ENCODE assay signal across 15 cellular contexts in genomic region chr5:2748841-2749513, GRCh38.
DNase-seq lines count a peak whose midpoint lies in the region; ATAC-seq and TF ChIP-seq lines count a peak whose summit lies in the region.
"Had no signal": no experiment of that assay in that cellular context is flagged by ENCODE, and none has a peak within 500 bp of the region (broad histone marks: within the 10 kb centered on the region; RNA-seq: fewer than 3 reads in every experiment).

No MANE protein-coding gene starts in this region.

- peak overlapping the region; percentile 57 for H3K4me3 ChIP-seq in astrocyte of the spinal cord (ENCODE audit: low read depth, low read length)
- peak overlapping the region; percentile 74 for H3K4me3 ChIP-seq in iPS-20b (ENCODE audit: low read length)
- H3K4me3 ChIP-seq: A549, thyroid gland had no signal

- in situ Hi-C loops in astrocyte of the spinal cord (cut with HindIII; ENCODE audit: low sequenced_read_pairs): no loop called here

- H3K27ac ChIP-seq in iPS-20b (ENCODE audit: low read length): no peak overlapping the region
- H3K27ac ChIP-seq: A549, thyroid gland had no signal

- peaks cover 4% of the 10 kb centered on the region for H3K9me3 Mint-ChIP-seq in T-helper 1 cell treated with Interleukin-12 subunit alpha and Interleukin-12 subunit beta and Interleukin-4 antibody, amounts not matched to agents 30 μg/mL and 1 μg/mL, for 36 hours
- no peaks in the 10 kb centered on the region for H3K9me3 Mint-ChIP-seq in stimulated activated memory B cell treated with anti-CD40 and anti-IgM and Interleukin-4, amounts not matched to agents 10 μg/mL and 1 μg/mL and 100 μg/mL, for 72 hours

- peaks cover 62% of the 10 kb centered on the region for H3K27me3 Mint-ChIP-seq in T-helper 1 cell treated with Interleukin-12 subunit alpha and Interleukin-12 subunit beta and Interleukin-4 antibody, amounts not matched to agents 30 μg/mL and 1 μg/mL, for 36 hours (ENCODE audit: low read depth)
- H3K27me3 Mint-ChIP-seq in stimulated activated memory B cell treated with anti-CD40 and anti-IgM and Interleukin-4, amounts not matched to agents 10 μg/mL and 1 μg/mL and 100 μg/mL, for 72 hours: peaks cover 72% of the 10 kb centered on the region

- no peaks in the 10 kb centered on the region for H3K4me1 Mint-ChIP-seq in T-helper 1 cell treated with Interleukin-12 subunit alpha and Interleukin-12 subunit beta and Interleukin-4 antibody, amounts not matched to agents 30 μg/mL and 1 μg/mL, for 36 hours (ENCODE audit: low read depth)
- H3K4me1 Mint-ChIP-seq in stimulated activated memory B cell treated with anti-CD40 and anti-IgM and Interleukin-4, amounts not matched to agents 10 μg/mL and 1 μg/mL and 100 μg/mL, for 72 hours: peaks cover under 1% of the 10 kb centered on the region

- no peak for ATAC-seq in stimulated activated memory B cell treated with anti-CD40 and anti-IgM and Interleukin-4, amounts not matched to agents 10 μg/mL and 1 μg/mL and 100 μg/mL, for 72 hours
- ATAC-seq: A549 had no signal

- peaks cover 5% of the 10 kb centered on the region for H3K36me3 Mint-ChIP-seq in T-helper 1 cell treated with Interleukin-12 subunit alpha and Interleukin-12 subunit beta and Interleukin-4 antibody, amounts not matched to agents 30 μg/mL and 1 μg/mL, for 36 hours (ENCODE audit: low read depth)
- H3K36me3 Mint-ChIP-seq in stimulated activated memory B cell treated with anti-CD40 and anti-IgM and Interleukin-4, amounts not matched to agents 10 μg/mL and 1 μg/mL and 100 μg/mL, for 72 hours: peaks cover 5% of the 10 kb centered on the region

- peaks cover 11% of the 10 kb centered on the region; the same call in 1 of the 2 replicates for H3K4me1 ChIP-seq in iPS-20b (ENCODE audit: insufficient read depth, low read length)
- H3K4me1 ChIP-seq: A549 had no signal

- peak overlapping the region; percentile 34 for H3K4me3 Mint-ChIP-seq in T-helper 1 cell treated with Interleukin-12 subunit alpha and Interleukin-12 subunit beta and Interleukin-4 antibody, amounts not matched to agents 30 μg/mL and 1 μg/mL, for 36 hours
- H3K4me3 Mint-ChIP-seq in stimulated activated memory B cell treated with anti-CD40 and anti-IgM and Interleukin-4, amounts not matched to agents 10 μg/mL and 1 μg/mL and 100 μg/mL, for 72 hours: peak overlapping the region; percentile 11

- DNase-seq in T-helper 1 cell (no peak), astrocyte of the spinal cord (ENCODE audit: low read depth, low spot score) (peak; percentile 26), NCI-H128 (lab: John Stamatoyannopoulos, UW; ENCODE audit: unreplicated experiment) (no peak), hippocampal formation (lab: John Stamatoyannopoulos, UW) (no peak)
- DNase-seq in activated T-cell treated with anti-CD3 and anti-CD28 coated beads, Interleukin-2, amount 50 U/mL, for 48 hours: no peak
- DNase-seq: activated CD8-positive, alpha-beta memory T cell treated with anti-CD3 and anti-CD28 coated beads, Interleukin-2, amount 50 U/mL, for 4 hours; aorta; naive B cell; NCI-H1092; NCI-H524 treated with DMSO at 0.1 percent for 48 hours; thyroid gland had no signal

- peaks cover 65% of the 10 kb centered on the region for H3K27me3 ChIP-seq in iPS-20b (ENCODE audit: insufficient read depth, low read length)

- H3K9me3 ChIP-seq in iPS-20b (ENCODE audit: insufficient read depth, low read depth, low read length): no peaks in the 10 kb centered on the region
- H3K9me3 ChIP-seq: A549, thyroid gland had no signal

- peak overlapping the region; percentile 79 for H3K27ac Mint-ChIP-seq in T-helper 1 cell treated with Interleukin-12 subunit alpha and Interleukin-12 subunit beta and Interleukin-4 antibody, amounts not matched to agents 30 μg/mL and 1 μg/mL, for 36 hours
- no peak overlapping the region for H3K27ac Mint-ChIP-seq in stimulated activated memory B cell treated with anti-CD40 and anti-IgM and Interleukin-4, amounts not matched to agents 10 μg/mL and 1 μg/mL and 100 μg/mL, for 72 hours

- peaks cover 51% of the 10 kb centered on the region for H3K36me3 ChIP-seq in iPS-20b (ENCODE audit: insufficient read depth, low read depth, low read length)
- H3K36me3 ChIP-seq: thyroid gland had no signal

- H3K9ac ChIP-seq in iPS-20b (ENCODE audit: low read depth, low read length): peak overlapping the region; percentile 96; the same call in 1 of the 2 replicates

- TF ChIP-seq CTCF in astrocyte of the spinal cord (IDR thresholded peaks at IDR 0.05; ENCODE audit: low read depth, low read length): no peak
